Comparison of ENCODE assay signal across 33 cellular contexts in the genomic region with DNA sequence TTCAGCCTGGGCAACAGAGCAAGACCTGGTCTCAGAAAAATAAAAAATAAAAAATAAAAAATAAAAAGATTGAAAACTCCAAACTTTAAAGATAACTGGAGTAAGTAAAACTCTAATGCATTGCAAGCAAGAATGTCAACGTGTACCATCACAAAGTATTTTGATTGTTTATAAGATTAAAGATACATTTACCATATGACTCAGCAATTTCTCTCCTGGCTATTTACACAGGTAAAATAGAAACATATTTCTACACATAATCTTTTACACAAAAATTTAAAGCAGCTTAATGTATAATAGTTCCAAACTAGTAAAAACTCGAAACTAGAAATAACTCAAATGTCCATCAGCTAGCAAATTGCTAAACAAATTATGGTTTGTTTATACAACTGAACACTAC.
"Had no signal": no experiment of that assay in that cellular context is flagged by ENCODE, and none has a peak within 500 bp of the region (broad histone marks: within the 10 kb centered on the region; RNA-seq: fewer than 3 reads in every experiment).

No MANE protein-coding gene starts in this region.

- DNase-seq: activated CD4-positive, alpha-beta memory T cell treated with anti-CD3 and anti-CD28 coated beads for 36 hours; activated CD4-positive, alpha-beta T cell treated with anti-CD3 and anti-CD28 coated beads for 36 hours; activated CD4-positive, alpha-beta T cell treated with anti-CD3 and anti-CD28 coated beads, Interleukin-2, amount 50 U/mL, for 1 hour; activated CD8-positive, alpha-beta memory T cell treated with anti-CD3 and anti-CD28 coated beads, Interleukin-2, amount 50 U/mL, for 4 hours; activated gamma-delta T cell treated with Interleukin-2 at 50 U/mL for 16 hours; activated naive CD4-positive, alpha-beta T cell treated with anti-CD3 and anti-CD28 coated beads for 36 hours; activated T-cell treated with anti-CD3 and anti-CD28 coated beads for 4 hours; activated T-cell treated with anti-CD3 and anti-CD28 coated beads, Interleukin-2, amount 50 U/mL, for 4 hours; adrenal gland; body of pancreas; cerebellar nuclear complex; MV-4-11; NCI-H1092; NCI-H1436 treated with DMSO at 0.1 percent for 48 hours; NCI-H1694 treated with DMSO at 0.1 percent for 48 hours; NCI-H2029; NCI-H510A; NCI-H526; NCI-H748 treated with DMSO at 0.1 percent for 48 hours; NK-92 treated with Interleukin-12 subunit alpha and Interleukin-12 subunit beta, amount 100 ng/mL, for 24 hours; PC-9; Right ventricle myocardium superior; SK-N-SH had no signal

- H3K4me1 Mint-ChIP-seq: activated CD4-positive, alpha-beta T cell treated with anti-CD3 and anti-CD28 coated beads for 36 hours; WTC11 had no signal

- H3K9me3 Mint-ChIP-seq: activated T-helper 1 cell treated with anti-CD3 and anti-CD28 coated beads, Interleukin-12 subunit alpha, Interleukin-12 subunit beta, Interleukin-2, Interleukin-4 antibody, amounts not matched to agents 30 ng/mL and 10 ng/mL and 1 ng/mL, durations not matched to agents 14 hours and 24 hours and 36 hours; T-helper 1 cell treated with Interleukin-12 subunit alpha and Interleukin-12 subunit beta and Interleukin-4 antibody, amounts not matched to agents 30 μg/mL and 1 μg/mL, for 36 hours; WTC11 had no signal

- H3K27me3 Mint-ChIP-seq: activated CD4-positive, alpha-beta memory T cell treated with anti-CD3 and anti-CD28 coated beads for 36 hours; activated CD4-positive, alpha-beta T cell treated with anti-CD3 and anti-CD28 coated beads for 36 hours had no signal

- ATAC-seq: activated CD4-positive, alpha-beta T cell treated with anti-CD3 and anti-CD28 coated beads for 36 hours; activated CD4-positive, CD25-positive, alpha-beta regulatory T cell treated with anti-CD3 and anti-CD28 coated beads, Interleukin-2, amount 50 U/mL, for 24 hours; activated naive CD4-positive, alpha-beta T cell treated with anti-CD3 and anti-CD28 coated beads, Interleukin-2, amount 50 U/mL, for 72 hours; activated T-cell treated with anti-CD3 and anti-CD28 coated beads, Interleukin-2, amount 50 U/mL, for 4 hours; body of pancreas; WTC11 had no signal

- H3K9me3 ChIP-seq: adrenal gland, body of pancreas, breast epithelium, SJSA1, SK-N-SH had no signal

- H3K4me3 Mint-ChIP-seq: activated CD4-positive, alpha-beta memory T cell treated with anti-CD3 and anti-CD28 coated beads for 36 hours; activated CD4-positive, alpha-beta T cell treated with anti-CD3 and anti-CD28 coated beads for 36 hours; activated naive CD4-positive, alpha-beta T cell treated with anti-CD3 and anti-CD28 coated beads for 36 hours; activated T-cell treated with anti-CD3 and anti-CD28 coated beads, Interleukin-2, amount 50 U/mL, for 4 hours; activated T-helper 1 cell treated with anti-CD3 and anti-CD28 coated beads, Interleukin-12 subunit alpha, Interleukin-12 subunit beta, Interleukin-2, Interleukin-4 antibody, amounts not matched to agents 30 ng/mL and 10 ng/mL and 1 ng/mL, durations not matched to agents 14 hours and 24 hours and 36 hours; T-helper 1 cell treated with Interleukin-12 subunit alpha and Interleukin-12 subunit beta and Interleukin-4 antibody, amounts not matched to agents 30 μg/mL and 1 μg/mL, for 36 hours; T-helper 2 cell treated with Interferon-gamma antibody and Interleukin-4, amounts not matched to agents 5 μg/mL and 100 μg/mL, for 36 hours; WTC11 had no signal

- H3K4me2 ChIP-seq: PC-9, SK-N-SH had no signal

- H3K36me3 Mint-ChIP-seq: activated CD4-positive, alpha-beta memory T cell treated with anti-CD3 and anti-CD28 coated beads for 36 hours; activated naive CD4-positive, alpha-beta T cell treated with anti-CD3 and anti-CD28 coated beads, Interleukin-2, amount 50 U/mL, for 72 hours; WTC11 had no signal

- H3K27ac Mint-ChIP-seq: activated CD4-positive, alpha-beta memory T cell treated with anti-CD3 and anti-CD28 coated beads for 36 hours; activated CD4-positive, alpha-beta T cell treated with anti-CD3 and anti-CD28 coated beads for 36 hours; activated naive CD4-positive, alpha-beta T cell treated with anti-CD3 and anti-CD28 coated beads for 36 hours; activated naive CD4-positive, alpha-beta T cell treated with anti-CD3 and anti-CD28 coated beads, Interleukin-2, amount 50 U/mL, for 72 hours; activated T-helper 1 cell treated with anti-CD3 and anti-CD28 coated beads, Interleukin-12 subunit alpha, Interleukin-12 subunit beta, Interleukin-2, Interleukin-4 antibody, amounts not matched to agents 30 ng/mL and 10 ng/mL and 1 ng/mL, durations not matched to agents 14 hours and 24 hours and 36 hours; T-helper 1 cell treated with Interleukin-12 subunit alpha and Interleukin-12 subunit beta and Interleukin-4 antibody, amounts not matched to agents 30 μg/mL and 1 μg/mL, for 36 hours; T-helper 2 cell treated with Interferon-gamma antibody and Interleukin-4, amounts not matched to agents 5 μg/mL and 100 μg/mL, for 36 hours; WTC11 had no signal

- FAIRE-seq: astrocyte, RCC 7860 had no signal

- H3K4me3 ChIP-seq: adrenal gland, body of pancreas, breast epithelium, PC-9, SJSA1 had no signal

- H3K27ac ChIP-seq: adrenal gland, body of pancreas, breast epithelium, PC-9, SJSA1 had no signal

- H3K4me1 ChIP-seq: adrenal gland, body of pancreas, breast epithelium, SJSA1 had no signal
